In genomic region chr2:6917761-6918421, GRCh38 we compare ENCODE assay signal across 8 cellular contexts. TPM values are rescaled to one million over a fixed set of nuclear protein-coding genes. Genes with fewer than 3 reads are reported as not detected.
DNase-seq lines count a peak whose midpoint lies in the region; ATAC-seq and TF ChIP-seq lines count a peak whose summit lies in the region.

No MANE protein-coding gene starts in this region.

- DNase-seq in AG10803 (ENCODE audit: low read depth) (no peak), HK-2 (ENCODE audit: unreplicated experiment) (peak; percentile 51), astrocyte of the hippocampus (ENCODE audit: low read depth, low spot score) (peak; percentile 46), left lung (peak in 1 of 2 donors; percentile 86), testis (no peak), NCI-H446 treated with DMSO at 0.1 percent for 48 hours (lab: John Stamatoyannopoulos, UW) (no peak), activated gamma-delta T cell (lab: John Stamatoyannopoulos, UW) (no peak)

- H3K27me3 ChIP-seq in left lung (no peaks in the 10 kb centered on the region), testis (no peaks in the 10 kb centered on the region)

- H3K4me3 ChIP-seq in AG10803 (ENCODE audit: low read length): peak overlapping the region; percentile 47
- peak overlapping the region; percentile 56 to 63 for H3K4me3 ChIP-seq in left lung
- H3K4me3 ChIP-seq in testis: peak overlapping the region; percentile 57 to 73

- TF ChIP-seq CTCF in AG10803 (conservative IDR thresholded peaks at IDR 0.05; ENCODE audit: low read length) (no peak), left lung (IDR thresholded peaks at IDR 0.05) (no peak), testis (IDR thresholded peaks at IDR 0.05) (no peak)

- H3K27ac ChIP-seq in left lung (peak overlapping the region; percentile 33 to 66), testis (peak overlapping the region in 1 of 2 donors; percentile 73)

- no peaks in the 10 kb centered on the region for H3K9me3 ChIP-seq in left lung
- H3K9me3 ChIP-seq in testis: no peaks in the 10 kb centered on the region

- no peak for TF ChIP-seq POLR2A in testis (IDR thresholded peaks at IDR 0.05)

- WGBS in testis, 2 donors: 3 to 20% methylated on average over 1 to 43 of the region's 68 CpGs

- ATAC-seq in GM19328 (IDR thresholded peaks at IDR 0.05; ENCODE audit: unreplicated experiment) (peak; percentile 35), left lung (peak; percentile 45)

- intact Hi-C loops in left lung (cut with DNase I) (loop anchor here in 1 of 2 donors (5.0 to 10.0 kb wide), 2 partner anchors 89 to 117 kb away; no protein-coding TSS in a partner anchor), testis (cut with DNase I; ENCODE audit: low total_unique reads) (loop anchor here (10.0 kb wide), 1 partner anchor 107 kb away; no protein-coding TSS in a partner anchor)

- H3K36me3 ChIP-seq in left lung: no peaks in the 10 kb centered on the region
- no peaks in the 10 kb centered on the region for H3K36me3 ChIP-seq in testis (ENCODE audit: low read depth, missing control alignments)

- H3K4me1 ChIP-seq in left lung (peaks cover 0 to 21% of the 10 kb centered on the region in 2 donors), testis (peaks cover 19% of the 10 kb centered on the region)

RNA-seq across cellular contexts. Expression of gene RNF144A, which starts 0.7 kb away (rescaled TPM):
- total RNA-seq in left lung (10 to 100 TPM in 1 of 2 donors, 1 to 10 TPM in 1; 9.9 to 11.4 TPM), testis (10 to 100 TPM; 12.6 to 12.9 TPM)
- 8.9 TPM for polyA plus RNA-seq in testis (ENCODE audit: insufficient read depth, low read depth, low replicate concordance)

RNA-seq across cellular contexts. Expression of gene RSAD2, which starts 40.3 kb away (rescaled TPM):
- total RNA-seq in left lung (10 to 100 TPM; 12.5 to 23.1 TPM), testis (1 to 10 TPM; 4.4 to 5.5 TPM)
- 2.3 TPM for polyA plus RNA-seq in testis (ENCODE audit: insufficient read depth, low read depth, low replicate concordance)

RNA-seq across cellular contexts. Expression of gene CMPK2, which starts 52.2 kb away (rescaled TPM):
- total RNA-seq in left lung (10 to 100 TPM in 1 of 2 donors, 1 to 10 TPM in 1; 9.3 to 20.2 TPM), testis (10 to 100 TPM; 15.4 to 16.1 TPM)
- polyA plus RNA-seq in testis (ENCODE audit: insufficient read depth, low read depth, low replicate concordance): 11.1 TPM

Comparison
In these comparisons a context has a peak if more than half of its experiments do, and no peak if none do; other contexts are left out.
1. DNase-seq: peak in HK-2 (single experiment) and astrocyte of the hippocampus (single experiment); none in AG10803 (single experiment), testis (single experiment), NCI-H446 treated with DMSO at 0.1 percent for 48 hours (single experiment) and activated gamma-delta T cell (single experiment).
2. Peak in every context shown above with its lines, with median percentiles within 50 percentile points of each other: H3K4me3 ChIP-seq.